Comparison of ENCODE assay signal across 15 cellular contexts in genomic region chr18:23986610-23987359, GRCh38. TPM values are rescaled to one million over a fixed set of nuclear protein-coding genes. Genes with fewer than 3 reads are reported as not detected.
DNase-seq lines count a peak whose midpoint lies in the region; ATAC-seq and TF ChIP-seq lines count a peak whose summit lies in the region.
"Had no signal": no experiment of that assay in that cellular context is flagged by ENCODE, and none has a peak within 500 bp of the region (broad histone marks: within the 10 kb centered on the region; RNA-seq: fewer than 3 reads in every experiment).

No MANE protein-coding gene starts in this region.

- ATAC-seq in GM18870 (IDR thresholded peaks at IDR 0.05; ENCODE audit: unreplicated experiment) (peak; percentile 82), HG02759 (IDR thresholded peaks at IDR 0.05; ENCODE audit: unreplicated experiment) (peak; percentile 78), PC-3 (peak; percentile 56)

- no peak overlapping the region for H3K9ac ChIP-seq in PC-3 (ENCODE audit: low read length)

- peaks cover 27% of the 10 kb centered on the region for H3K4me1 Mint-ChIP-seq in activated CD4-positive, alpha-beta T cell treated with anti-CD3 and anti-CD28 coated beads, Interleukin-2, amount 10 ng/mL, durations not matched to agents 7 days and 5 days
- H3K4me1 Mint-ChIP-seq: CD14-positive monocyte had no signal

- H4K20me1 ChIP-seq in PC-3 (ENCODE audit: low read length) = no peaks in the 10 kb centered on the region

- intact Hi-C loops in PC-3 (cut with micrococcal nuclease) = no loop called here

- H3K4me2 ChIP-seq in PC-3 (ENCODE audit: low read length) = no peak overlapping the region; the same call in 1 of the 2 replicates

- peak; percentile 85 for DNase-seq in GM12865 (ENCODE audit: low read depth)
- DNase-seq in PC-3 = peak; percentile 56
- no peak for DNase-seq in superior temporal gyrus (ENCODE audit: extremely low spot score)
- DNase-seq in UCSD-AML1 (lab: John Stamatoyannopoulos, UW; ENCODE audit: unreplicated experiment) = no peak
- DNase-seq in activated CD4-positive, alpha-beta T cell treated with anti-CD3 and anti-CD28 coated beads, Interleukin-2, amount 10 ng/mL, durations not matched to agents 7 days and 5 days = no peak
- no peak for DNase-seq in AG08396 (ENCODE audit: low spot score)
- DNase-seq: activated CD8-positive, alpha-beta memory T cell treated with anti-CD3 and anti-CD28 coated beads for 24 hours; effector memory CD4-positive, alpha-beta T cell; kidney; NCI-H2171 treated with DMSO at 0.1 percent for 48 hours; stimulated activated CD4-positive, alpha-beta T cell treated with anti-CD3 and anti-CD28 coated beads, Interleukin-2, amount 100 ng/mL, for 48 hours; T-helper 2 cell had no signal

- no peak for TF ChIP-seq CTCF in GM12865 (IDR thresholded peaks at IDR 0.05; ENCODE audit: insufficient read depth, low read depth, low read length, missing control alignments)
- no peak for TF ChIP-seq CTCF in PC-3 (conservative IDR thresholded peaks at IDR 0.05; ENCODE audit: low read depth, low read length)

- no peaks in the 10 kb centered on the region for H3K79me2 ChIP-seq in PC-3 (ENCODE audit: low read length)

- H3F3A ChIP-seq in PC-3 (ENCODE audit: low read length, unreplicated experiment) = peaks cover 3% of the 10 kb centered on the region

- H3K36me3 ChIP-seq in PC-3 (ENCODE audit: low read depth, low read length) = no peaks in the 10 kb centered on the region

- no peaks in the 10 kb centered on the region for H3K27me3 ChIP-seq in PC-3 (ENCODE audit: low read length)

- CTCF ChIA-PET in PC-3 (lab: Charles Lee) = no interaction called here
- CTCF ChIA-PET in activated CD4-positive, alpha-beta T cell treated with anti-CD3 and anti-CD28 coated beads, Interleukin-2, amount 10 ng/mL, durations not matched to agents 7 days and 5 days (lab: Charles Lee) = interaction anchor here (0.6 to 0.8 kb wide), 2 partner anchors 25 to 407 kb away, joined by 3 read pairs; no protein-coding TSS in a partner anchor

- H3K36me3 Mint-ChIP-seq in activated CD4-positive, alpha-beta T cell treated with anti-CD3 and anti-CD28 coated beads, Interleukin-2, amount 10 ng/mL, durations not matched to agents 7 days and 5 days (ENCODE audit: low read depth) = peaks cover 27% of the 10 kb centered on the region

- POLR2A ChIA-PET in PC-3 (lab: Charles Lee; ENCODE audit: unreplicated experiment) = no interaction called here
- POLR2A ChIA-PET in activated CD4-positive, alpha-beta T cell treated with anti-CD3 and anti-CD28 coated beads, Interleukin-2, amount 10 ng/mL, durations not matched to agents 7 days and 5 days (lab: Charles Lee) = no interaction called here

- peak overlapping the region; percentile 83 for H3K27ac ChIP-seq in PC-3 (ENCODE audit: low read length)

- no peak overlapping the region for H3K27ac Mint-ChIP-seq in activated CD4-positive, alpha-beta T cell treated with anti-CD3 and anti-CD28 coated beads, Interleukin-2, amount 10 ng/mL, durations not matched to agents 7 days and 5 days
- H3K27ac Mint-ChIP-seq: CD14-positive monocyte had no signal

- peaks cover 19% of the 10 kb centered on the region for H3K9me3 Mint-ChIP-seq in activated CD4-positive, alpha-beta T cell treated with anti-CD3 and anti-CD28 coated beads, Interleukin-2, amount 10 ng/mL, durations not matched to agents 7 days and 5 days

- no peak overlapping the region for H3K4me3 ChIP-seq in GM12865 (ENCODE audit: low read depth, low read length)
- H3K4me3 ChIP-seq in PC-3 (ENCODE audit: low read length) = no peak overlapping the region

- H3K4me1 ChIP-seq in PC-3 (ENCODE audit: insufficient read depth, low read length) = peaks cover 37% of the 10 kb centered on the region

- BruUV-seq in PC-3 (replicated peaks; lab: Mats Ljungman, UMichigan) = no TSS peak

- H3K9me3 ChIP-seq in PC-3 (ENCODE audit: low read length) = peaks cover 5% of the 10 kb centered on the region; the same call in 1 of the 2 replicates

- no peaks in the 10 kb centered on the region for H3K9me2 ChIP-seq in PC-3 (replicated peaks; ENCODE audit: low read length)

- H3K27me3 Mint-ChIP-seq in activated CD4-positive, alpha-beta T cell treated with anti-CD3 and anti-CD28 coated beads, Interleukin-2, amount 10 ng/mL, durations not matched to agents 7 days and 5 days = no peaks in the 10 kb centered on the region

- H3K4me3 Mint-ChIP-seq in activated CD4-positive, alpha-beta T cell treated with anti-CD3 and anti-CD28 coated beads, Interleukin-2, amount 10 ng/mL, durations not matched to agents 7 days and 5 days = no peak overlapping the region
- H3K4me3 Mint-ChIP-seq: CD14-positive monocyte had no signal

- no peak overlapping the region for H2AFZ ChIP-seq in PC-3 (ENCODE audit: low read length)

RNA-seq across cellular contexts. Expression of gene TTC39C, which starts 27.8 kb away (rescaled TPM):
- 24.7 and 26.3 TPM in 2 replicates for total RNA-seq in PC-3 (2014; rRNA removed)
- 10 to 100 TPM; 93.0 to 93.5 TPM for total RNA-seq in activated CD4-positive, alpha-beta T cell treated with anti-CD3 and anti-CD28 coated beads, Interleukin-2, amount 10 ng/mL, durations not matched to agents 7 days and 5 days

Comparison
In these comparisons a context has a peak if more than half of its experiments do, and no peak if none do; other contexts are left out.
1. DNase-seq: peak in GM12865 (single experiment) and PC-3 (single experiment); none in superior temporal gyrus (single experiment), UCSD-AML1 (single experiment), activated CD4-positive, alpha-beta T cell treated with anti-CD3 and anti-CD28 coated beads, Interleukin-2, amount 10 ng/mL, durations not matched to agents 7 days and 5 days (single experiment) and AG08396 (single experiment).
2. Peak in every context shown above with its lines, with median percentiles within 50 percentile points of each other: ATAC-seq.